Comparison of ENCODE assay signal across 9 cellular contexts in the genomic region with DNA sequence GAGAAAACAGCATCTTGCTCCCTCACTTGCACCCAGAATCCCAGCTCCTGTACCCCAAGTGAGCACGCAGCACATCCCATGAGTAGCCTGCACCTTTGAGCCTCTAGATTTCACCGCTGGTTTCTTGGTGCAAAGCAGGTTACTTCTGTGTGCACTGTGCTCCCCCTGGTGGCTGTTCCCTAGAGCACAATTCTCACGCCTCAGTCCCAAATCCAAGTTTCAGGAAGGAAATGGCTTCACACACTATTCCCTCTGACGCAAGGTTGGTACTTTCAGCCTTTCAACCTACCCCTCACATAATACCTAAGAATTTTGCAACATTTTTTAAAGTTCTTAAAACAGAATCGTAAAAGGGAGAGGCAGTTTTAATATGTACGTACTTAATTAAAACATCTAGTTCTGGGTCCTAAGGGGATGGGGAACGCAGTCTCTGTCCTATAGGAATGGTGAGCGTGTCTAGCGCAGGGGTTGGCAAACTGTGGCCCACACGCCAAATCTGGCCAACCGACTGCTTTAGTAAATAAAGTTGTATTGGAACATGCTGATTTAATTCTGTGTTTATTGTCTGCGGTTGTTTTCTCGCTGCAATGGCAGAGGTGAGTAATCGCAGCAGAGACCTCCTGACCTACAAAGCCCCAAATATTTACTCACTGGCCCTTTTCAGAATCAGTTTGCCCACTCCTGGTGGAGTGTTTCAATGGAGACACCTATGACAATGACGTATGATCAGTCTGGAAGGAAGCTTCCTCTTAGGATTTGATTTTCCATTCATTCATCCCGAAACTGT. TPM values are rescaled to one million over a fixed set of nuclear protein-coding genes. Genes with fewer than 3 reads are reported as not detected.
A peak's percentile ranks its signal among the peaks of the same experiment; 100 is the strongest.
DNase-seq lines count a peak whose midpoint lies in the region; ATAC-seq and TF ChIP-seq lines count a peak whose summit lies in the region.
"Had no signal": no experiment of that assay in that cellular context is flagged by ENCODE, and none has a peak within 500 bp of the region (broad histone marks: within the 10 kb centered on the region; RNA-seq: fewer than 3 reads in every experiment).

No MANE protein-coding gene starts in this region.

- H3K4me3 ChIP-seq in fibroblast of lung (replicated peaks in 1 of 4; ENCODE audit: control extremely low read depth in 1 of 4, insufficient read depth in 1 of 4, low read depth in 3 of 4, low read length in 4 of 4), result no peak overlapping the region
- H3K4me3 ChIP-seq: BLaER1 had no signal

- peaks cover 5% of the 10 kb centered on the region for H3K27me3 ChIP-seq in fibroblast of lung (ENCODE audit: control insufficient read depth, insufficient read depth, low read length)
- H3K27me3 ChIP-seq: BLaER1 had no signal

- H3K36me3 ChIP-seq in fibroblast of lung (ENCODE audit: control insufficient read depth, insufficient read depth, low read length), result no peaks in the 10 kb centered on the region
- H3K36me3 ChIP-seq: BLaER1 had no signal

- H3K27me3 Mint-ChIP-seq in activated T-helper 17 cell treated with anti-CD3 and anti-CD28 coated beads, Interleukin-2, amount 50 U/mL, for 72 hours, result peaks cover 4% of the 10 kb centered on the region

- no peak overlapping the region for H3K27ac Mint-ChIP-seq in activated T-helper 17 cell treated with anti-CD3 and anti-CD28 coated beads, Interleukin-2, amount 50 U/mL, for 72 hours

- no peak overlapping the region for H3K4me2 ChIP-seq in fibroblast of lung (ENCODE audit: extremely low read depth, insufficient read depth, low read length)
- H3K4me2 ChIP-seq: BLaER1 had no signal

- no peak overlapping the region for H3K4me3 Mint-ChIP-seq in activated T-helper 17 cell treated with anti-CD3 and anti-CD28 coated beads, Interleukin-2, amount 50 U/mL, for 72 hours

- TF ChIP-seq EP300 in Ishikawa (IDR thresholded peaks at IDR 0.05; ENCODE audit: borderline replicate concordance), result no peak

- H2AFZ ChIP-seq in fibroblast of lung (ENCODE audit: low read length), result no peak overlapping the region

- TF ChIP-seq CTCF in fibroblast of lung (conservative IDR thresholded peaks at IDR 0.05 in 1 of 2, IDR thresholded peaks at IDR 0.05 in 1 of 2; ENCODE audit: low read depth in 1 of 2, low read length in 2 of 2), result peak; percentile 70 to 76

- no peaks in the 10 kb centered on the region for H3K4me1 Mint-ChIP-seq in activated T-helper 17 cell treated with anti-CD3 and anti-CD28 coated beads, Interleukin-2, amount 50 U/mL, for 72 hours

- no peaks in the 10 kb centered on the region for H3K4me1 ChIP-seq in fibroblast of lung (ENCODE audit: control insufficient read depth, extremely low read depth, insufficient read depth, low read length)
- H3K4me1 ChIP-seq: BLaER1 had no signal

- DNase-seq in NCI-H187 (lab: John Stamatoyannopoulos, UW), result peak; percentile 13 to 30
- no peak for DNase-seq in NCI-H187 treated with DMSO at 0.1 percent for 48 hours (lab: John Stamatoyannopoulos, UW)
- peak; percentile 20 for DNase-seq in RKO (ENCODE audit: low spot score)
- DNase-seq in fibroblast of lung (ENCODE audit: low read depth in 2 of 2), result peak; percentile 26 to 68
- DNase-seq in non-pigmented ciliary epithelial cell (ENCODE audit: low read depth), result peak; percentile 6

- peak; percentile 87 for TF ChIP-seq RAD21 in Ishikawa (IDR thresholded peaks at IDR 0.05; ENCODE audit: low read depth)

- no peaks in the 10 kb centered on the region for H3K9me3 Mint-ChIP-seq in activated T-helper 17 cell treated with anti-CD3 and anti-CD28 coated beads, Interleukin-2, amount 50 U/mL, for 72 hours

- no peak overlapping the region for H3K9ac ChIP-seq in fibroblast of lung (ENCODE audit: insufficient read depth, low read length)
- H3K9ac ChIP-seq: BLaER1 had no signal

- H3K36me3 Mint-ChIP-seq in activated T-helper 17 cell treated with anti-CD3 and anti-CD28 coated beads, Interleukin-2, amount 50 U/mL, for 72 hours (ENCODE audit: low read depth), result no peaks in the 10 kb centered on the region

- H3K27ac ChIP-seq in fibroblast of lung (ENCODE audit: insufficient read depth, low read length), result no peak overlapping the region
- H3K27ac ChIP-seq: BLaER1 had no signal

- no peaks in the 10 kb centered on the region for H3K79me2 ChIP-seq in fibroblast of lung (ENCODE audit: control insufficient read depth, insufficient read depth, low read length)

- no peaks in the 10 kb centered on the region for H4K20me1 ChIP-seq in fibroblast of lung (ENCODE audit: control insufficient read depth, extremely low read depth, insufficient read depth, low read length)
- H4K20me1 ChIP-seq: BLaER1 had no signal

- no peak for ATAC-seq in activated T-helper 17 cell treated with anti-CD3 and anti-CD28 coated beads, Interleukin-2, amount 50 U/mL, for 72 hours (replicated peaks)
- no peak for ATAC-seq in activated CD4-positive, CD25-positive, alpha-beta regulatory T cell treated with anti-CD3 and anti-CD28 coated beads, Interleukin-2, amount 50 U/mL, for 24 hours

- H3K9me3 ChIP-seq in fibroblast of lung (ENCODE audit: control insufficient read depth, insufficient read depth, low read depth, low read length), result no peaks in the 10 kb centered on the region
- H3K9me3 ChIP-seq: BLaER1 had no signal

TF ChIP-seq in Ishikawa, 13 proteins besides CTCF, POLR2A, EP300 and RAD21:
- TF ChIP-seq EGR1 (IDR thresholded peaks at IDR 0.05), result no peak
- TF ChIP-seq YY1 (IDR thresholded peaks at IDR 0.05; ENCODE audit: low read depth), result no peak
- no peak for TF ChIP-seq FOXM1 (IDR thresholded peaks at IDR 0.05; ENCODE audit: borderline replicate concordance, low read depth)
- TF ChIP-seq, protein P1, sequence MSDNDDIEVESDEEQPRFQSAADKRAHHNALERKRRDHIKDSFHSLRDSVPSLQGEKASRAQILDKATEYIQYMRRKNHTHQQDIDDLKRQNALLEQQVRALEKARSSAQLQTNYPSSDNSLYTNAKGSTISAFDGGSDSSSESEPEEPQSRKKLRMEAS (IDR thresholded peaks at IDR 0.05), result no peak
- TF ChIP-seq CREB1 (IDR thresholded peaks at IDR 0.05; ENCODE audit: low read depth), result no peak
TF ChIP-seq in Ishikawa: peak in this region for 0.

RNA-seq across cellular contexts. Expression of a gene that starts 27.5 kb away (rescaled TPM):
- total RNA-seq in fibroblast of lung, result 48.5 and 148 TPM in 2 replicates
- polyA plus RNA-seq in fibroblast of lung, result 64.6 and 90.8 TPM in 2 replicates
- 98.2 and 135 TPM in 2 replicates for polyA plus RNA-seq in fibroblast of lung (2012)
- polyA minus RNA-seq in fibroblast of lung (ENCODE audit: low replicate concordance), result 472 and 515 TPM in 2 replicates
- 10 to 100 TPM; 38.8 to 67.1 TPM for total RNA-seq in activated T-helper 17 cell treated with anti-CD3 and anti-CD28 coated beads, Interleukin-2, amount 50 U/mL, for 72 hours

RNA-seq across cellular contexts. Expression of a gene that starts 32.4 kb away (rescaled TPM):
- total RNA-seq in fibroblast of lung, result 81.7 and 84.5 TPM in 2 replicates
- 22.0 and 23.1 TPM in 2 replicates for polyA plus RNA-seq in fibroblast of lung
- polyA plus RNA-seq in fibroblast of lung (2012), result 31.6 and 31.9 TPM in 2 replicates
- 105 TPM in 2 replicates for polyA minus RNA-seq in fibroblast of lung (ENCODE audit: low replicate concordance)
- 100 to 1,000 TPM; 108 to 152 TPM for total RNA-seq in activated T-helper 17 cell treated with anti-CD3 and anti-CD28 coated beads, Interleukin-2, amount 50 U/mL, for 72 hours
